In the genomic region with DNA sequence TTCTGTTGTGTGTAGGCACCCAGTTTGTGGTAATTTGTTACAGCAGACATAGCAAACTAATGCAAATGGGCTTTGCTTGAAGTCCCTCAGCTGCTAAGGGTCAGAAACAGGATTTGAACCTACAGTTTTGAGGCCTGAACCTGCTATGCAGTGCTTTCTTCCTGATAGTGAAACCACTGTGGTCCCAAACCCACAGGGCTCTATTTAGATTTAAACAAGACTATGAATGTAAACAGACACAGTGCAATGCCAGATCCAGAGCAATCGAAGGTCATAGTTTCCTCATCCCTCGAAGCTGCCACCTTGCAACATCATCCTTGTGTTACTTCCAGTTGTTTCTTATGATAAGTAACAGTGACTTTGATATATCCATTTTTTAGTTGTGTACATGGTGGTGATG, we compare ENCODE assay signal across 1 cellular context.
A peak's percentile ranks its signal among the peaks of the same experiment; 100 is the strongest.
TF ChIP-seq lines count a peak whose summit lies in the region.

No MANE protein-coding gene starts in this region.

TF ChIP-seq in liver, 16 proteins besides CTCF, POLR2A, EP300 and RAD21 (continued from another document):
- TF ChIP-seq, protein P1, sequence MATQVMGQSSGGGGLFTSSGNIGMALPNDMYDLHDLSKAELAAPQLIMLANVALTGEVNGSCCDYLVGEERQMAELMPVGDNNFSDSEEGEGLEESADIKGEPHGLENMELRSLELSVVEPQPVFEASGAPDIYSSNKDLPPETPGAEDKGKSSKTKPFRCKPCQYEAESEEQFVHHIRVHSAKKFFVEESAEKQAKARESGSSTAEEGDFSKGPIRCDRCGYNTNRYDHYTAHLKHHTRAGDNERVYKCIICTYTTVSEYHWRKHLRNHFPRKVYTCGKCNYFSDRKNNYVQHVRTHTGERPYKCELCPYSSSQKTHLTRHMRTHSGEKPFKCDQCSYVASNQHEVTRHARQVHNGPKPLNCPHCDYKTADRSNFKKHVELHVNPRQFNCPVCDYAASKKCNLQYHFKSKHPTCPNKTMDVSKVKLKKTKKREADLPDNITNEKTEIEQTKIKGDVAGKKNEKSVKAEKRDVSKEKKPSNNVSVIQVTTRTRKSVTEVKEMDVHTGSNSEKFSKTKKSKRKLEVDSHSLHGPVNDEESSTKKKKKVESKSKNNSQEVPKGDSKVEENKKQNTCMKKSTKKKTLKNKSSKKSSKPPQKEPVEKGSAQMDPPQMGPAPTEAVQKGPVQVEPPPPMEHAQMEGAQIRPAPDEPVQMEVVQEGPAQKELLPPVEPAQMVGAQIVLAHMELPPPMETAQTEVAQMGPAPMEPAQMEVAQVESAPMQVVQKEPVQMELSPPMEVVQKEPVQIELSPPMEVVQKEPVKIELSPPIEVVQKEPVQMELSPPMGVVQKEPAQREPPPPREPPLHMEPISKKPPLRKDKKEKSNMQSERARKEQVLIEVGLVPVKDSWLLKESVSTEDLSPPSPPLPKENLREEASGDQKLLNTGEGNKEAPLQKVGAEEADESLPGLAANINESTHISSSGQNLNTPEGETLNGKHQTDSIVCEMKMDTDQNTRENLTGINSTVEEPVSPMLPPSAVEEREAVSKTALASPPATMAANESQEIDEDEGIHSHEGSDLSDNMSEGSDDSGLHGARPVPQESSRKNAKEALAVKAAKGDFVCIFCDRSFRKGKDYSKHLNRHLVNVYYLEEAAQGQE (IDR thresholded peaks at IDR 0.05) = peak; percentile 19
- TF ChIP-seq FOXA1 (IDR thresholded peaks at IDR 0.05) (peak; percentile 73), ATF3 (IDR thresholded peaks at IDR 0.05) (no peak)
